In the genomic region with DNA sequence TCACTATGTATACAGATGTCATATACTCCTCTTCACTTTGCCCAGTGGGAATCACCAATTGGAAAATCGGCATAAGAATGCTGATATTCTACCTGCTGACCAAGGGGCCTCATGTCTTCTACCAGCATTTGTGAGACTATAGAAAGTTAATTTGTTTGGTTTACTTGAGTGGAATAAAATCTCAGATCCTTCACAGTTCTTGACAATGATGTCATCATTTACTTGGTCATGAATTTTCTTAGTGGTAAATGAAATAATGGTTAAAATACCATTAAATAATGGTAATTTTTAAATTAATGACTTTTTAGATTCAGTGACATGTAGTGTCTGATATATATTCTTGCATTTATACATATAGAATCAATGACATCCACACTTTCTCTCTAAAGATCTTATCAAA, we compare ENCODE assay signal across 3 cellular contexts.
TF ChIP-seq lines count a peak whose summit lies in the region.

No MANE protein-coding gene starts in this region.

TF ChIP-seq in HepG2, 621 proteins besides CTCF, POLR2A, EP300 and RAD21:
- no peak for TF ChIP-seq IRF1 (CRISPR knock-in tag; IDR thresholded peaks at IDR 0.05; ENCODE audit: low read depth)
- TF ChIP-seq ATF7 (IDR thresholded peaks at IDR 0.05) = peak; percentile 92
- no peak for TF ChIP-seq ATF7 (CRISPR knock-in tag; IDR thresholded peaks at IDR 0.05)
- no peak for TF ChIP-seq ZBTB4 (CRISPR knock-in tag; IDR thresholded peaks at IDR 0.05; ENCODE audit: borderline replicate concordance)
- no peak for TF ChIP-seq MAFG (CRISPR knock-in tag; IDR thresholded peaks at IDR 0.05)

TF ChIP-seq in HEK293, 187 proteins besides CTCF, POLR2A, EP300 and RAD21:
- TF ChIP-seq WT1 (tag by site-specific recombination; IDR thresholded peaks at IDR 0.05) = no peak
- TF ChIP-seq, protein P1, sequence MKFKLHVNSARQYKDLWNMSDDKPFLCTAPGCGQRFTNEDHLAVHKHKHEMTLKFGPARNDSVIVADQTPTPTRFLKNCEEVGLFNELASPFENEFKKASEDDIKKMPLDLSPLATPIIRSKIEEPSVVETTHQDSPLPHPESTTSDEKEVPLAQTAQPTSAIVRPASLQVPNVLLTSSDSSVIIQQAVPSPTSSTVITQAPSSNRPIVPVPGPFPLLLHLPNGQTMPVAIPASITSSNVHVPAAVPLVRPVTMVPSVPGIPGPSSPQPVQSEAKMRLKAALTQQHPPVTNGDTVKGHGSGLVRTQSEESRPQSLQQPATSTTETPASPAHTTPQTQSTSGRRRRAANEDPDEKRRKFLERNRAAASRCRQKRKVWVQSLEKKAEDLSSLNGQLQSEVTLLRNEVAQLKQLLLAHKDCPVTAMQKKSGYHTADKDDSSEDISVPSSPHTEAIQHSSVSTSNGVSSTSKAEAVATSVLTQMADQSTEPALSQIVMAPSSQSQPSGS (tag by site-specific recombination; IDR thresholded peaks at IDR 0.05; ENCODE audit: low read depth) = 0 out of 2 replicates have a peak, but pooled peaks have one; percentile 47

TF ChIP-seq in GM12878, 131 proteins besides CTCF, POLR2A, EP300 and RAD21:
- TF ChIP-seq NFIC (IDR thresholded peaks at IDR 0.05; ENCODE audit: low read depth, low read length) (no peak), ATF7 (IDR thresholded peaks at IDR 0.05; ENCODE audit: low read depth) (peak; percentile 48; the same call in 1 of the 2 replicates)
